In genomic region chr2:200777275-200777674, GRCh38 we compare ENCODE assay signal across 25 cellular contexts. TPM values are rescaled to one million over a fixed set of nuclear protein-coding genes. Genes with fewer than 3 reads are reported as not detected.
DNase-seq lines count a peak whose midpoint lies in the region; ATAC-seq, FAIRE-seq and TF ChIP-seq lines count a peak whose summit lies in the region.
"Had no signal": no experiment of that assay in that cellular context is flagged by ENCODE, and none has a peak within 500 bp of the region (broad histone marks: within the 10 kb centered on the region; RNA-seq: fewer than 3 reads in every experiment).

No MANE protein-coding gene starts in this region.

- H4K20me1 ChIP-seq in H1 (replicated peaks in 1 of 2; ENCODE audit: control insufficient read depth in 1 of 2, insufficient read depth in 2 of 2, low read length in 2 of 2): no peaks in the 10 kb centered on the region
- H4K20me1 ChIP-seq in H9 (ENCODE audit: control insufficient read depth, insufficient read depth, insufficient read length): no peaks in the 10 kb centered on the region
- H4K20me1 ChIP-seq: BLaER1 had no signal

- POLR2A ChIA-PET in A549 (lab: Yijun Ruan, JAX) (interaction anchor here (0.6 kb wide), 1 partner anchor 9 kb away, joined by 4 read pairs; no protein-coding TSS in a partner anchor), H1 (lab: Charles Lee; ENCODE audit: partially characterized antibody) (no interaction called here)

- H3K18ac ChIP-seq in H1 (ENCODE audit: extremely low read depth, low read length) (no peak overlapping the region), H9 (ENCODE audit: insufficient read length, low read depth, low read length) (no peak overlapping the region)

- no peak overlapping the region for H3K27ac Mint-ChIP-seq in HFFc6
- no peak overlapping the region for H3K27ac Mint-ChIP-seq in H9
- no peak overlapping the region for H3K27ac Mint-ChIP-seq in glutamatergic neuron (ENCODE audit: unreplicated experiment)
- H3K27ac Mint-ChIP-seq: brain; effector memory CD8-positive, alpha-beta T cell; naive B cell had no signal

- H3K79me1 ChIP-seq in H1 (ENCODE audit: low read depth, low read length): no peaks in the 10 kb centered on the region
- no peaks in the 10 kb centered on the region for H3K79me1 ChIP-seq in H9 (ENCODE audit: insufficient read depth, low read depth, low read length, poor library complexity, severe bottlenecking)

- intact Hi-C loops in left colon (cut with DNase I, micrococcal nuclease): no loop called here

- 0 out of 2 replicates have a peak overlapping the region, but pooled peaks have one; percentile 49 for H2BK15ac ChIP-seq in H1 (ENCODE audit: low read length)
- no peak overlapping the region for H2BK15ac ChIP-seq in H9 (ENCODE audit: low read depth, low read length)

- H3K4me1 Mint-ChIP-seq in HFFc6 (ENCODE audit: low read depth): peaks cover 38% of the 10 kb centered on the region
- peaks cover 5 to 12% of the 10 kb centered on the region in 2 experiments for H3K4me1 Mint-ChIP-seq in H9
- no peaks in the 10 kb centered on the region for H3K4me1 Mint-ChIP-seq in glutamatergic neuron (ENCODE audit: low read depth, unreplicated experiment)
- H3K4me1 Mint-ChIP-seq: brain had no signal

- no peak overlapping the region for H2BK5ac ChIP-seq in H1 (ENCODE audit: low read depth, low read length)
- no peak overlapping the region for H2BK5ac ChIP-seq in H9 (ENCODE audit: insufficient read length, low read length)

- H3K4me1 ChIP-seq in A549: peaks cover 54% of the 10 kb centered on the region
- H3K4me1 ChIP-seq in H1 (replicated peaks in 1 of 4; ENCODE audit: control insufficient read depth in 3 of 4, insufficient read depth in 4 of 4, low read length in 3 of 4): no peaks in the 10 kb centered on the region
- H3K4me1 ChIP-seq in H9 (ENCODE audit: insufficient read depth, low read length): no peaks in the 10 kb centered on the region
- H3K4me1 ChIP-seq: BLaER1, SJSA1 had no signal

- TF ChIP-seq EP300 in A549 (IDR thresholded peaks at IDR 0.05): no peak
- TF ChIP-seq EP300 in H1 (IDR thresholded peaks at IDR 0.05; ENCODE audit: borderline replicate concordance in 1 of 2, low read depth in 2 of 2, low read length in 2 of 2): no peak

- H2BK120ac ChIP-seq in H1 (replicated peaks; ENCODE audit: low read depth, low read length) (no peak overlapping the region), H9 (ENCODE audit: low read depth, low read length, poor library complexity, severe bottlenecking) (no peak overlapping the region)

- H3K4me3 Mint-ChIP-seq in HFFc6 (no peak overlapping the region), H9 (no peak overlapping the region), glutamatergic neuron (ENCODE audit: unreplicated experiment) (no peak overlapping the region)
- H3K4me3 Mint-ChIP-seq: brain; effector memory CD8-positive, alpha-beta T cell; naive B cell had no signal

- TF ChIP-seq RAD21 in A549 (conservative IDR thresholded peaks at IDR 0.05 in 1 of 2, IDR thresholded peaks at IDR 0.05 in 1 of 2) (no peak), H1 (IDR thresholded peaks at IDR 0.05 in 1 of 2, conservative IDR thresholded peaks at IDR 0.05 in 1 of 2; ENCODE audit: low read depth in 2 of 2, low read length in 2 of 2) (no peak)

- no peak for TF ChIP-seq CTCF in A549 (IDR thresholded peaks at IDR 0.05)
- TF ChIP-seq CTCF in HFFc6 (IDR thresholded peaks at IDR 0.05): no peak
- TF ChIP-seq CTCF in H1 (IDR thresholded peaks at IDR 0.05; ENCODE audit: control extremely low read depth in 1 of 3, insufficient read depth in 1 of 3, low read depth in 1 of 3, low read length in 3 of 3): no peak
- no peak for TF ChIP-seq CTCF in H9 (conservative IDR thresholded peaks at IDR 0.05)
- TF ChIP-seq CTCF in glutamatergic neuron (IDR thresholded peaks at IDR 0.05; ENCODE audit: partially characterized antibody, unreplicated experiment): no peak

- H3K79me2 ChIP-seq in H1 (ENCODE audit: control insufficient read depth in 1 of 2, insufficient read depth in 2 of 2, low read length in 2 of 2) (no peaks in the 10 kb centered on the region), H9 (ENCODE audit: insufficient read depth, low read length) (no peaks in the 10 kb centered on the region)

- H4K8ac ChIP-seq in H1 (ENCODE audit: extremely low read depth, insufficient read depth, low read length) (no peak overlapping the region), H9 (replicated peaks; ENCODE audit: insufficient read length, low read depth, low read length) (no peak overlapping the region)

- H3K27me3 ChIP-seq in H1 (replicated peaks in 1 of 4; ENCODE audit: control insufficient read depth in 3 of 4, extremely low read depth in 1 of 4, insufficient read depth in 3 of 4, low read length in 3 of 4) (no peaks in the 10 kb centered on the region), H9 (ENCODE audit: insufficient read depth, low read length) (no peaks in the 10 kb centered on the region)
- H3K27me3 ChIP-seq: BLaER1, SJSA1, upper lobe of left lung had no signal

- H3K9me3 Mint-ChIP-seq in HFFc6 (peaks cover 8% of the 10 kb centered on the region), H9 (peaks cover 9 to 10% of the 10 kb centered on the region in 2 experiments), glutamatergic neuron (ENCODE audit: unreplicated experiment) (no peaks in the 10 kb centered on the region)
- H3K9me3 Mint-ChIP-seq: effector memory CD8-positive, alpha-beta T cell had no signal

- peaks cover 16% of the 10 kb centered on the region; the same call in 1 of the 3 replicates for H3K9me3 ChIP-seq in A549
- no peaks in the 10 kb centered on the region for H3K9me3 ChIP-seq in H1 (ENCODE audit: insufficient read depth in 2 of 2, low read depth in 1 of 2, low read length in 1 of 2)
- no peaks in the 10 kb centered on the region for H3K9me3 ChIP-seq in H9 (ENCODE audit: control insufficient read depth, low read depth, low read length)

- ATAC-seq in A549 (peak; percentile 87; a peak in 5 of 6 replicates), left colon (peak; percentile 93)
- ATAC-seq: effector memory CD8-positive, alpha-beta T cell; Panc1 had no signal

- H3K14ac ChIP-seq in H1 (ENCODE audit: insufficient read length) (no peak overlapping the region), H9 (ENCODE audit: insufficient read depth, low read length) (no peak overlapping the region)

- H3K4ac ChIP-seq in H1 (replicated peaks; ENCODE audit: insufficient read length, low read depth, low read length): no peak overlapping the region
- no peak overlapping the region for H3K4ac ChIP-seq in H9 (ENCODE audit: low read depth, low read length)

- TF ChIP-seq POLR2A in A549 (IDR thresholded peaks at IDR 0.05; ENCODE audit: low read length): no peak
- TF ChIP-seq POLR2A in H1 (IDR thresholded peaks at IDR 0.05; ENCODE audit: control extremely low read depth in 1 of 2, low read depth in 2 of 2, low read length in 2 of 2): no peak

- no peak overlapping the region for H3K23ac ChIP-seq in H1 (ENCODE audit: insufficient read length)
- H3K23ac ChIP-seq in H9 (ENCODE audit: insufficient read length, low read depth, low read length): no peak overlapping the region

- H2BK20ac ChIP-seq in H1 (ENCODE audit: low read length): no peak overlapping the region
- no peak overlapping the region for H2BK20ac ChIP-seq in H9 (ENCODE audit: low read depth, low read length, poor library complexity, severe bottlenecking)

- H3K9ac ChIP-seq in H1 (replicated peaks in 1 of 4; ENCODE audit: extremely low read depth in 1 of 4, low read depth in 3 of 4, low read length in 3 of 4) (no peak overlapping the region), H9 (ENCODE audit: extremely low read depth, insufficient read length, low read length) (no peak overlapping the region)
- H3K9ac ChIP-seq: BLaER1 had no signal

- H3K56ac ChIP-seq in H1 (replicated peaks; ENCODE audit: insufficient read length, low read depth, low read length) (no peak overlapping the region), H9 (ENCODE audit: insufficient read length, low read depth, low read length) (no peak overlapping the region)

- DNase-seq in A549 (ENCODE audit: low read depth in 1 of 2, low spot score in 1 of 2) (peak; percentile 62 to 78), HFFc6 (peak; percentile 21), H1 (ENCODE audit: low read depth in 1 of 2, low spot score in 2 of 2) (no peak), left colon (no peak), NCI-H526 (lab: John Stamatoyannopoulos, UW) (no peak), H9 (no peak), NCI-H524 treated with DMSO at 0.1 percent for 48 hours (lab: John Stamatoyannopoulos, UW) (no peak), glutamatergic neuron (no peak)
- DNase-seq: activated gamma-delta T cell treated with Interleukin-2 at 50 U/mL for 16 hours; COR-L47; effector memory CD8-positive, alpha-beta T cell; KBM-7; naive B cell; NCI-H1436 treated with DMSO at 0.1 percent for 48 hours; NCI-H2107; NCI-H446 treated with DMSO at 0.1 percent for 48 hours; nucleus accumbens; upper lobe of left lung had no signal

- H3K27ac ChIP-seq in A549 (peak overlapping the region; percentile 78 to 79), H1 (ENCODE audit: low read depth, low read length) (no peak overlapping the region), H9 (ENCODE audit: insufficient read length, low read depth, low read length) (no peak overlapping the region)
- H3K27ac ChIP-seq: BLaER1, SJSA1, skin epidermis, upper lobe of left lung had no signal

- FAIRE-seq in A549 (lab: Jason Lieb, UNC): no peak
- no peak for FAIRE-seq in H1 (lab: Jason Lieb, UNC)
- FAIRE-seq: GM12892, TTC549 had no signal

- H3K4me2 ChIP-seq in A549 (peak overlapping the region; percentile 60), H1 (ENCODE audit: insufficient read depth in 1 of 2, low read depth in 2 of 2, low read length in 2 of 2) (no peak overlapping the region), H9 (ENCODE audit: insufficient read depth, insufficient read length, low read length) (no peak overlapping the region)
- H3K4me2 ChIP-seq: BLaER1 had no signal

- H3T11ph ChIP-seq in H9 (ENCODE audit: low read length): no peak overlapping the region

- H2AFZ ChIP-seq in H1 (ENCODE audit: low read length): no peak overlapping the region
- H2AFZ ChIP-seq in H9 (ENCODE audit: low read length): no peak overlapping the region

- no peak overlapping the region for H2BK12ac ChIP-seq in H1 (ENCODE audit: low read depth, low read length)
- no peak overlapping the region for H2BK12ac ChIP-seq in H9 (ENCODE audit: insufficient read length, low read depth, low read length)

- H3K23me2 ChIP-seq in H1 (ENCODE audit: low read depth, low read length) (no peaks in the 10 kb centered on the region; the same call in 1 of the 2 replicates), H9 (ENCODE audit: insufficient read length, low read depth, low read length, poor library complexity, severe bottlenecking) (no peaks in the 10 kb centered on the region)

- H3K4me3 ChIP-seq in A549: no peak overlapping the region
- no peak overlapping the region for H3K4me3 ChIP-seq in H1 (ENCODE audit: extremely low read depth in 1 of 4, insufficient read depth in 2 of 4, low read depth in 3 of 4, low read length in 4 of 4)
- H3K4me3 ChIP-seq: BLaER1, SJSA1, skin epidermis, upper lobe of left lung had no signal

- H3K27me3 Mint-ChIP-seq in HFFc6 (ENCODE audit: insufficient read depth): no peaks in the 10 kb centered on the region
- H3K27me3 Mint-ChIP-seq in H9 (ENCODE audit: low read depth): peaks cover 4% of the 10 kb centered on the region; the same call in 1 of the 2 replicates
- no peaks in the 10 kb centered on the region for H3K27me3 Mint-ChIP-seq in glutamatergic neuron (ENCODE audit: unreplicated experiment)
- H3K27me3 Mint-ChIP-seq: naive B cell had no signal

- H2AK5ac ChIP-seq in H1 (ENCODE audit: low read depth, low read length) (no peak overlapping the region), H9 (ENCODE audit: insufficient read length, low read length) (no peak overlapping the region)

- no peaks in the 10 kb centered on the region for H3K36me3 ChIP-seq in H1 (ENCODE audit: control insufficient read depth in 2 of 4, insufficient read depth in 4 of 4, low read length in 3 of 4)
- H3K36me3 ChIP-seq: SJSA1, upper lobe of left lung had no signal

- H4K91ac ChIP-seq in H1 (replicated peaks; ENCODE audit: insufficient read length, low read length): no peak overlapping the region
- H4K91ac ChIP-seq in H9 (ENCODE audit: insufficient read length, low read depth, low read length): no peak overlapping the region

- H3K36me3 Mint-ChIP-seq in HFFc6 (ENCODE audit: low read depth) (peaks cover 12% of the 10 kb centered on the region), H9 (ENCODE audit: insufficient read depth in 1 of 3, low read depth in 3 of 3) (peaks cover 0 to 9% (median 0%) of the 10 kb centered on the region in 3 experiments; a peak in 2 of 7 replicates), glutamatergic neuron (ENCODE audit: unreplicated experiment) (no peaks in the 10 kb centered on the region)
- H3K36me3 Mint-ChIP-seq: brain, naive B cell had no signal

- H4K5ac ChIP-seq in H1 (ENCODE audit: insufficient read length, low read depth, low read length) (no peak overlapping the region), H9 (ENCODE audit: insufficient read length, low read depth, low read length) (no peak overlapping the region)

- CTCF ChIA-PET in A549 (lab: Yijun Ruan, JAX) (interaction anchor here (1.2 to 1.4 kb wide), 2 partner anchors 36 to 72 kb away, joined by 3 read pairs; no protein-coding TSS in a partner anchor), H1 (lab: Charles Lee; ENCODE audit: partially characterized antibody) (interaction anchor here (1.0 to 1.3 kb wide), 3 partner anchors 12 to 124 kb away, joined by 3 read pairs; no protein-coding TSS in a partner anchor)

RNA-seq across cellular contexts. Expression of gene BZW1, which starts 34.4 kb away (rescaled TPM):
- polyA plus RNA-seq in A549 (2011; rRNA removed) (439 and 494 TPM in 2 replicates), A549 (2017; fragmentation: RNase III; extraction: RNeasy Plus Mini Kit Qiagen cat#74134 plus additional on column Dnase treatment) (401 to 422 TPM (median 419 TPM) in 3 replicates), H1 (2011; rRNA removed) (78.9 and 152 TPM in 2 replicates)
- 110 and 135 TPM in 2 replicates for polyA plus RNA-seq in A549 (2012; cell fraction: cytosol; rRNA removed)
- polyA plus RNA-seq in A549 (2012; cell fraction: nucleus; rRNA removed): 52.0 and 65.2 TPM in 2 replicates
- polyA minus RNA-seq in A549 (2011; rRNA and poly(A)+ RNA removed): 440 and 450 TPM in 2 replicates
- 100 to 1,000 TPM; 318 to 459 (median 409) TPM for total RNA-seq in HFFc6 (2021; fragmentation: NEBNext Ultra II Directional; extraction: Animal tissue kit (Norgen Biotek cat#: 25700))
- total RNA-seq in H1 (2021; fragmentation: NEBNext Ultra II Directional; extraction: Animal tissue kit (Norgen Biotek cat#: 25700)): 335 and 340 TPM in 2 replicates
- polyA plus RNA-seq in H1 (2011; cell fraction: cytosol; rRNA removed): 82.8 TPM
- polyA plus RNA-seq in H1 (2011; cell fraction: nucleus; rRNA removed): 73.9 TPM
- polyA plus RNA-seq in H1 (2012, experiment 1 of 2): 201 to 337 TPM (median 252 TPM) in 4 replicates
- 8.4 TPM for polyA plus RNA-seq in H1 (2012, experiment 2 of 2)
- 136 TPM for polyA plus RNA-seq in H1 (2013, experiment 1 of 2)
- 141 TPM for polyA plus RNA-seq in H1 (2013, experiment 2 of 2)
- polyA minus RNA-seq in H1 (2011; rRNA and poly(A)+ RNA removed): 257 and 434 TPM in 2 replicates
- polyA minus RNA-seq in H1 (2011; cell fraction: cytosol; rRNA and poly(A)+ RNA removed): 197 TPM
- 146 TPM for polyA minus RNA-seq in H1 (2011; cell fraction: nucleus; rRNA and poly(A)+ RNA removed)
- total RNA-seq in left colon (100 to 1,000 TPM; 211 to 240 TPM), H9 (2021) (366 and 370 TPM in 2 replicates), glutamatergic neuron (ENCODE audit: unreplicated experiment) (232 TPM)

Comparison
In these comparisons a context has a peak if more than half of its experiments do, and no peak if none do; other contexts are left out.
1. DNase-seq: peak in A549 (2 of 2) and HFFc6 (single experiment); none in H1 (0 of 2), left colon (0 of 2), NCI-H526 (0 of 2), H9 (single experiment), NCI-H524 treated with DMSO at 0.1 percent for 48 hours (single experiment) and glutamatergic neuron (single experiment).
2. H3K27ac ChIP-seq: peak in A549 (2 of 2); none in H1 (single experiment) and H9 (single experiment).
3. Of the 18 proteins assayed by ChIP-seq in both H1 and A549: peak only in H1: none; only in A549: MAX; in both: none; in neither: 17.